Comparison of ENCODE assay signal across 30 cellular contexts in genomic region chr5:176469293-176469692, GRCh38.
"Had no signal": no experiment of that assay in that cellular context is flagged by ENCODE, and none has a peak within 500 bp of the region (broad histone marks: within the 10 kb centered on the region; RNA-seq: fewer than 3 reads in every experiment).

No MANE protein-coding gene starts in this region.

- ATAC-seq: activated naive CD4-positive, alpha-beta T cell treated with anti-CD3 and anti-CD28 coated beads, Interleukin-2, amount 50 U/mL, for 72 hours; activated naive CD8-positive, alpha-beta T cell treated with anti-CD3 and anti-CD28 coated beads, Interleukin-2, amount 50 U/mL, for 24 hours; activated T-cell treated with anti-CD3 and anti-CD28 coated beads, Interleukin-2, amount 50 U/mL, for 4 hours; Panc1 had no signal

- H3K9me3 Mint-ChIP-seq: activated B cell treated with CpG ODN at 0.5 μM for 24 hours; activated naive CD4-positive, alpha-beta T cell treated with anti-CD3 and anti-CD28 coated beads, Interleukin-2, amount 50 U/mL, for 72 hours; activated naive CD8-positive, alpha-beta T cell treated with anti-CD3 and anti-CD28 coated beads, Interleukin-2, amount 50 U/mL, for 24 hours; activated T-cell treated with anti-CD3 and anti-CD28 coated beads, Interleukin-2, amount 50 U/mL, for 4 hours had no signal

- FAIRE-seq: astrocyte, TTC549 had no signal

- DNase-seq: activated B cell treated with CpG ODN at 0.5 μM for 24 hours; activated CD4-positive, alpha-beta T cell treated with anti-CD3 and anti-CD28 coated beads for 1 hour; activated CD4-positive, alpha-beta T cell treated with anti-CD3 and anti-CD28 coated beads, Interleukin-2, amount 10 ng/mL, durations not matched to agents 24 days and 14 days; activated CD4-positive, alpha-beta T cell treated with anti-CD3 and anti-CD28 coated beads, Interleukin-2, amount 50 U/mL, for 48 hours; activated CD8-positive, alpha-beta memory T cell treated with anti-CD3 and anti-CD28 coated beads for 24 hours; activated effector memory CD4-positive, alpha-beta T cell treated with anti-CD3 and anti-CD28 coated beads, Interleukin-2, amount 50 U/mL, for 16 hours; activated naive CD4-positive, alpha-beta T cell treated with Interleukin-2 at 50 U/mL for 16 hours; activated naive CD8-positive, alpha-beta T cell treated with anti-CD3 and anti-CD28 coated beads, Interleukin-2, amount 50 U/mL, for 24 hours; activated T-cell treated with anti-CD3 and anti-CD28 coated beads, Interleukin-2, amount 50 U/mL, for 4 hours; amygdala; KG1; MM.1S; NCI-H1105; NCI-H1436; NCI-H1694 treated with DMSO at 0.1 percent for 48 hours; NCI-H2029 treated with DMSO at 0.1 percent for 48 hours; NCI-H510A treated with DMSO at 0.1 percent for 48 hours; NCI-H69; NK-92 treated with Interleukin-12 subunit alpha and Interleukin-12 subunit beta, amount 100 ng/mL, for 24 hours; OCI-M1; SHP77; T-helper 2 cell; T1000 had no signal

- H3K4me3 Mint-ChIP-seq: activated B cell treated with CpG ODN at 0.5 μM for 24 hours; activated CD4-positive, alpha-beta T cell treated with anti-CD3 and anti-CD28 coated beads, Interleukin-2, amount 10 ng/mL, durations not matched to agents 24 days and 14 days; activated naive CD8-positive, alpha-beta T cell treated with anti-CD3 and anti-CD28 coated beads, Interleukin-2, amount 50 U/mL, for 24 hours; activated T-cell treated with anti-CD3 and anti-CD28 coated beads, Interleukin-2, amount 50 U/mL, for 4 hours; brain had no signal

- H3K4me3 ChIP-seq: cardiac muscle cell, SJSA1 had no signal

- H3K27ac Mint-ChIP-seq: activated B cell treated with CpG ODN at 0.5 μM for 24 hours; activated CD4-positive, alpha-beta T cell treated with anti-CD3 and anti-CD28 coated beads, Interleukin-2, amount 10 ng/mL, durations not matched to agents 24 days and 14 days; activated naive CD4-positive, alpha-beta T cell treated with anti-CD3 and anti-CD28 coated beads, Interleukin-2, amount 50 U/mL, for 72 hours; activated naive CD8-positive, alpha-beta T cell treated with anti-CD3 and anti-CD28 coated beads, Interleukin-2, amount 50 U/mL, for 24 hours; brain had no signal

- H3K9me3 ChIP-seq: SJSA1 had no signal

- H3K27me3 ChIP-seq: cardiac muscle cell, SJSA1 had no signal

- H3K27ac ChIP-seq: cardiac muscle cell, SJSA1 had no signal

- H3K27me3 Mint-ChIP-seq: activated B cell treated with CpG ODN at 0.5 μM for 24 hours; activated CD4-positive, alpha-beta T cell treated with anti-CD3 and anti-CD28 coated beads, Interleukin-2, amount 10 ng/mL, durations not matched to agents 24 days and 14 days; activated naive CD8-positive, alpha-beta T cell treated with anti-CD3 and anti-CD28 coated beads, Interleukin-2, amount 50 U/mL, for 24 hours; brain had no signal
